Comparison of ENCODE assay signal across 9 cellular contexts in the genomic region with DNA sequence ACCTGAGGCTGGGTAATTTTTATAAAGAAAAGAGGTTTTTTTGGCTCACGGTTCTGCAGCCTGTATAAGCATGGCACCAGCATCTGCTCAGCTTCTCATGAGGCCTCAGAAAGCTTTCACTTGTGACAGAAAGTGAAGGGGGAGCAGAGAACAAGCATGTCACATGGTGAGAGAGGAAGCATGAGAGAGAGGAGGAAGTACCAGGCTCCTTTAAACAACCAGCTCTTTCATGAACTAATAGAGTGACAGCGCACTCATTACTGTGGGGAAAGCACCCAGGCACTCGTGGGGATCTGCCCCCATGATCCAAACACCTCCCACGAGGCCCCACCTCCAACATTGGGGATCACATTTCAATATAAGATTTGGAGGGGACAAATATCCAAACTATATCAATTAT.
DNase-seq lines count a peak whose midpoint lies in the region; ATAC-seq and TF ChIP-seq lines count a peak whose summit lies in the region.
"Had no signal": no experiment of that assay in that cellular context is flagged by ENCODE, and none has a peak within 500 bp of the region (broad histone marks: within the 10 kb centered on the region; RNA-seq: fewer than 3 reads in every experiment).

No MANE protein-coding gene starts in this region.

- H3K9ac ChIP-seq in mammary epithelial cell (ENCODE audit: insufficient read depth, low read length) (no peak overlapping the region), trophoblast cell (ENCODE audit: low read length) (peak overlapping the region; percentile 15)

- WGBS in mammary epithelial cell (ENCODE audit: low coverage, missing lambda C conversion rate): 54% methylated on average over 4 of the region's 4 CpGs
- WGBS in trophoblast cell (ENCODE audit: extremely low coverage, insufficient coverage, insufficient read length): no CpG with 5 or more reads among the region's 4 CpGs
- WGBS in aorta, 2 donors: 68 to 71% methylated on average over 4 of the region's 4 CpGs

- H2BK5ac ChIP-seq in trophoblast cell (ENCODE audit: low read depth, low read length, poor library complexity): no peak overlapping the region

- H3K27me3 ChIP-seq in mammary epithelial cell (ENCODE audit: insufficient read depth, low read length): no peaks in the 10 kb centered on the region
- H3K27me3 ChIP-seq in trophoblast cell (ENCODE audit: insufficient read depth, low read length): no peaks in the 10 kb centered on the region
- no peaks in the 10 kb centered on the region for H3K27me3 ChIP-seq in PC-9 (ENCODE audit: insufficient read depth, low read depth)
- H3K27me3 ChIP-seq in aorta (ENCODE audit: control insufficient read depth in 1 of 2, insufficient read depth in 2 of 2, low read length in 1 of 2): no peaks in the 10 kb centered on the region

- no peak overlapping the region for H3K14ac ChIP-seq in trophoblast cell (ENCODE audit: low read length)

- H3K36me3 ChIP-seq in mammary epithelial cell (ENCODE audit: insufficient read depth, low read length) (no peaks in the 10 kb centered on the region), trophoblast cell (ENCODE audit: control insufficient read depth in 1 of 2, insufficient read depth in 2 of 2, low read length in 2 of 2) (peaks cover 0 to 2% of the 10 kb centered on the region in 2 experiments), PC-9 (ENCODE audit: low read depth) (no peaks in the 10 kb centered on the region), aorta (ENCODE audit: control insufficient read depth in 1 of 2, insufficient read depth in 2 of 2, low read length in 1 of 2) (no peaks in the 10 kb centered on the region)

- ATAC-seq in HG03565 (IDR thresholded peaks at IDR 0.05; ENCODE audit: unreplicated experiment): peak; percentile 68
- ATAC-seq in aorta (ENCODE audit: low FRiP score): no peak

- intact Hi-C loops in mammary epithelial cell (cut with micrococcal nuclease) (no loop called here), MCF 10A (cut with micrococcal nuclease) (loop anchor here (10.0 kb wide), 1 partner anchor 90 kb away; a partner anchor contains a TSS), PC-9 (cut with micrococcal nuclease; ENCODE audit: unreplicated experiment) (no loop called here), aorta (cut with DNase I) (no loop called here)

- TF ChIP-seq CTCF in mammary epithelial cell (conservative IDR thresholded peaks at IDR 0.05 in 1 of 2, IDR thresholded peaks at IDR 0.05 in 1 of 2; ENCODE audit: extremely low read depth in 1 of 2, insufficient read depth in 1 of 2, low read depth in 1 of 2, low read length in 2 of 2) (no peak), MCF 10A (IDR thresholded peaks at IDR 0.05; ENCODE audit: unreplicated experiment) (no peak), PC-9 (conservative IDR thresholded peaks at IDR 0.05) (no peak)

- H3K4me3 ChIP-seq in mammary epithelial cell (replicated peaks in 1 of 3; ENCODE audit: insufficient read depth in 1 of 3, low read depth in 2 of 3, low read length in 3 of 3) (no peak overlapping the region), trophoblast cell (ENCODE audit: low read depth, low read length) (no peak overlapping the region), PC-9 (no peak overlapping the region), aorta (ENCODE audit: low read length in 2 of 2) (no peak overlapping the region)

- H3K23ac ChIP-seq in trophoblast cell (ENCODE audit: low read length): no peak overlapping the region

- BruUV-seq in mammary epithelial cell (replicated peaks; lab: Mats Ljungman, UMichigan): no TSS peak
- no TSS peak for BruUV-seq in MCF 10A (replicated peaks; lab: Mats Ljungman, UMichigan)
- no TSS peak for BruUV-seq in PC-9 (replicated peaks; lab: Mats Ljungman, UMichigan)

- H3K4me1 Mint-ChIP-seq in MCF 10A (ENCODE audit: insufficient read depth, unreplicated experiment): peaks cover 11% of the 10 kb centered on the region
- peaks cover 23% of the 10 kb centered on the region for H3K4me1 Mint-ChIP-seq in activated naive CD8-positive, alpha-beta T cell (ENCODE audit: low read depth)

- H2AFZ ChIP-seq in mammary epithelial cell (ENCODE audit: low read depth, low read length) (no peak overlapping the region), trophoblast cell (ENCODE audit: insufficient read depth, low read length, poor library complexity) (no peak overlapping the region), PC-9 (no peak overlapping the region)

- no peak overlapping the region for H2AK5ac ChIP-seq in trophoblast cell (ENCODE audit: low read length)

- H3K36me3 Mint-ChIP-seq in MCF 10A (ENCODE audit: insufficient read depth, unreplicated experiment): peaks cover 34% of the 10 kb centered on the region
- peaks cover 12% of the 10 kb centered on the region for H3K36me3 Mint-ChIP-seq in activated naive CD8-positive, alpha-beta T cell

- POLR2A ChIA-PET in MCF 10A (lab: Yijun Ruan, JAX): interaction anchor here (1.1 kb wide), 1 partner anchor 50 kb away, joined by 4 read pairs; no protein-coding TSS in a partner anchor
- POLR2A ChIA-PET in PC-9 (lab: Charles Lee; ENCODE audit: unreplicated experiment): no interaction called here

- H4K8ac ChIP-seq in trophoblast cell (ENCODE audit: low read depth, low read length): no peak overlapping the region

- H3K27ac Mint-ChIP-seq in MCF 10A (ENCODE audit: low read depth, unreplicated experiment): no peak overlapping the region
- peak overlapping the region; percentile 77 for H3K27ac Mint-ChIP-seq in activated naive CD8-positive, alpha-beta T cell

- H2BK12ac ChIP-seq in trophoblast cell (ENCODE audit: low read length): no peak overlapping the region

- H4K20me1 ChIP-seq in mammary epithelial cell (ENCODE audit: insufficient read depth, low read length) (no peaks in the 10 kb centered on the region), PC-9 (ENCODE audit: insufficient read depth) (no peaks in the 10 kb centered on the region)

- H3K9me3 Mint-ChIP-seq in MCF 10A (ENCODE audit: unreplicated experiment): no peaks in the 10 kb centered on the region
- no peaks in the 10 kb centered on the region for H3K9me3 Mint-ChIP-seq in activated naive CD8-positive, alpha-beta T cell (ENCODE audit: low read depth)
- H3K9me3 Mint-ChIP-seq: CD8-positive, alpha-beta memory T cell had no signal

- in situ Hi-C loops in mammary epithelial cell (cut with MboI; ENCODE audit: low sequenced_read_pairs in 2 of 2): no loop called here

- H3K4me2 ChIP-seq in mammary epithelial cell (ENCODE audit: insufficient read depth, low read depth, low read length) (no peak overlapping the region), trophoblast cell (ENCODE audit: low read length) (no peak overlapping the region), PC-9 (no peak overlapping the region)

- CTCF ChIA-PET in mammary epithelial cell (lab: Charles Lee; ENCODE audit: low non-redundant PET) (no interaction called here), MCF 10A (lab: Yijun Ruan, JAX) (no interaction called here), PC-9 (lab: Charles Lee) (no interaction called here)

- dilution Hi-C loops in mammary epithelial cell (cut with HindIII; ENCODE audit: low sequenced_read_pairs): no loop called here

- H3K9me3 ChIP-seq in mammary epithelial cell (replicated peaks; ENCODE audit: insufficient read depth, low read length): no peaks in the 10 kb centered on the region
- no peaks in the 10 kb centered on the region for H3K9me3 ChIP-seq in trophoblast cell (ENCODE audit: insufficient read depth, low read depth, low read length)
- H3K9me3 ChIP-seq in PC-9 (ENCODE audit: insufficient read depth, low read depth): no peaks in the 10 kb centered on the region
- no peaks in the 10 kb centered on the region for H3K9me3 ChIP-seq in aorta (ENCODE audit: control insufficient read depth, low read length)

- no peak overlapping the region for H3K18ac ChIP-seq in trophoblast cell (ENCODE audit: low read length)

- peaks cover 65% of the 10 kb centered on the region for H3K79me2 ChIP-seq in mammary epithelial cell (ENCODE audit: insufficient read depth, low read length)
- H3K79me2 ChIP-seq in trophoblast cell (ENCODE audit: control insufficient read depth, insufficient read depth, low read length, poor library complexity): no peaks in the 10 kb centered on the region
- 0 out of 2 replicates have a peak, but pooled peaks cover 9% of the 10 kb centered on the region for H3K79me2 ChIP-seq in PC-9 (ENCODE audit: low read depth)

- no peaks in the 10 kb centered on the region for H3K4me1 ChIP-seq in mammary epithelial cell (ENCODE audit: insufficient read depth, low read length)
- H3K4me1 ChIP-seq in trophoblast cell (ENCODE audit: control insufficient read depth in 1 of 2, insufficient read depth in 2 of 2, low read length in 2 of 2): no peaks in the 10 kb centered on the region
- H3K4me1 ChIP-seq in PC-9 (replicated peaks; ENCODE audit: insufficient read depth): no peaks in the 10 kb centered on the region
- no peaks in the 10 kb centered on the region for H3K4me1 ChIP-seq in aorta (ENCODE audit: control insufficient read depth in 1 of 2, insufficient read depth in 2 of 2, low read length in 2 of 2)

- no peak overlapping the region for H3K4me3 Mint-ChIP-seq in MCF 10A (ENCODE audit: unreplicated experiment)
- H3K4me3 Mint-ChIP-seq in activated naive CD8-positive, alpha-beta T cell: peak overlapping the region; percentile 18

- H3F3A ChIP-seq in PC-9 (ENCODE audit: insufficient read depth, low read depth): no peaks in the 10 kb centered on the region

- H3K9me2 ChIP-seq in PC-9 (ENCODE audit: insufficient read depth): no peaks in the 10 kb centered on the region

- H2BK120ac ChIP-seq in trophoblast cell (ENCODE audit: insufficient read depth, low read length, poor library complexity): no peak overlapping the region

- H4K91ac ChIP-seq in trophoblast cell (ENCODE audit: low read depth, low read length): no peak overlapping the region

- H3K79me1 ChIP-seq in trophoblast cell (ENCODE audit: low read length): no peaks in the 10 kb centered on the region

- DNase-seq in mammary epithelial cell (peak; percentile 55), MCF 10A (ENCODE audit: unreplicated experiment) (no peak), trophoblast cell (peak in 1 of 2 donors; percentile 8), PC-9 (no peak), kidney glomerular epithelial cell (lab: John Stamatoyannopoulos, UW) (no peak), aorta (no peak)

- no peak overlapping the region for H4K12ac ChIP-seq in trophoblast cell (ENCODE audit: low read depth, low read length)

- no peak overlapping the region for H3K27ac ChIP-seq in mammary epithelial cell (ENCODE audit: insufficient read depth, low read depth, low read length)
- H3K27ac ChIP-seq in trophoblast cell (ENCODE audit: low read depth, low read length): no peak overlapping the region
- no peak overlapping the region for H3K27ac ChIP-seq in PC-9
- no peak overlapping the region for H3K27ac ChIP-seq in aorta (ENCODE audit: low read depth in 1 of 2, low read length in 2 of 2)

- no peaks in the 10 kb centered on the region for H3K27me3 Mint-ChIP-seq in MCF 10A (ENCODE audit: insufficient read depth, unreplicated experiment)
- H3K27me3 Mint-ChIP-seq in activated naive CD8-positive, alpha-beta T cell: no peaks in the 10 kb centered on the region
- H3K27me3 Mint-ChIP-seq: CD8-positive, alpha-beta memory T cell had no signal

- no peak overlapping the region for H3K4ac ChIP-seq in trophoblast cell (ENCODE audit: low read depth, low read length)
